Comparison of ENCODE assay signal across 8 cellular contexts in genomic region chr6:2244261-2245102, GRCh38. TPM values are rescaled to one million over a fixed set of nuclear protein-coding genes. Genes with fewer than 3 reads are reported as not detected.
DNase-seq lines count a peak whose midpoint lies in the region; ATAC-seq and TF ChIP-seq lines count a peak whose summit lies in the region.

No MANE protein-coding gene starts in this region.

- no peak for ATAC-seq in CD4-positive, alpha-beta T cell (ENCODE audit: poor library complexity)
- peak; percentile 26 for ATAC-seq in HCT116
- ATAC-seq in HG02642 (IDR thresholded peaks at IDR 0.05; ENCODE audit: poor library complexity, unreplicated experiment): no peak

- intact Hi-C loops in CD4-positive, alpha-beta T cell (cut with DNase I, micrococcal nuclease): loop anchor here in 1 of 2 experiments (5.0 to 10.0 kb wide), 5 partner anchors 520 to 1890 kb away; partner anchors contain the start of genes ECI2, EXOC2 and WRNIP1
- intact Hi-C loops in HCT116 (cut with micrococcal nuclease): loop anchor here (5.0 kb wide), 1 partner anchor 388 kb away; no protein-coding TSS in a partner anchor

- TF ChIP-seq CTCF in CD4-positive, alpha-beta T cell (IDR thresholded peaks at IDR 0.05): no peak
- TF ChIP-seq CTCF in HCT116 (IDR thresholded peaks at IDR 0.05 in 2 of 3, conservative IDR thresholded peaks at IDR 0.05 in 1 of 3; ENCODE audit: borderline replicate concordance in 1 of 3, insufficient read depth in 1 of 3, low read depth in 2 of 3, low read length in 2 of 3) (no peak), SU-DHL-6 (IDR thresholded peaks at IDR 0.05; ENCODE audit: insufficient read depth, low read length, poor library complexity, severe bottlenecking) (no peak), fibroblast of villous mesenchyme (IDR thresholded peaks at IDR 0.05; ENCODE audit: insufficient read depth, low read depth, low read length) (no peak)

- H4K20me1 ChIP-seq in HCT116 (ENCODE audit: insufficient read depth) (no peaks in the 10 kb centered on the region), SU-DHL-6 (ENCODE audit: low read depth, low read length) (peaks cover 5% of the 10 kb centered on the region; the same call in 1 of the 2 replicates)

- no peak for TF ChIP-seq POLR2A in HCT116 (IDR thresholded peaks at IDR 0.05; ENCODE audit: borderline replicate concordance, extremely low read depth, insufficient read depth, insufficient read length)

- peaks cover 32% of the 10 kb centered on the region for H3K36me3 Mint-ChIP-seq in CD4-positive, alpha-beta T cell (ENCODE audit: low read depth)

- H3K27me3 ChIP-seq in CD4-positive, alpha-beta T cell (ENCODE audit: control insufficient read depth, insufficient read depth, low read length): no peaks in the 10 kb centered on the region
- H3K27me3 ChIP-seq in HCT116 (ENCODE audit: insufficient read depth, low read length) (no peaks in the 10 kb centered on the region), SU-DHL-6 (ENCODE audit: low read length) (no peaks in the 10 kb centered on the region), rectal smooth muscle tissue (ENCODE audit: control insufficient read depth, insufficient read depth, low read length) (no peaks in the 10 kb centered on the region)

- peaks cover 69% of the 10 kb centered on the region for H3K4me1 Mint-ChIP-seq in CD4-positive, alpha-beta T cell (ENCODE audit: low read depth)

- H3K4me1 ChIP-seq in HCT116 (ENCODE audit: control insufficient read depth in 1 of 2, insufficient read depth in 2 of 2, low read length in 2 of 2): peaks cover 4 to 13% of the 10 kb centered on the region in 2 experiments; a peak in 3 of 4 replicates
- peaks cover 10% of the 10 kb centered on the region for H3K4me1 ChIP-seq in rectal smooth muscle tissue (ENCODE audit: control insufficient read depth, insufficient read depth, low read length)

- H3K4me2 ChIP-seq in HCT116 (ENCODE audit: low read length) (peak overlapping the region; percentile 84), SU-DHL-6 (ENCODE audit: low read depth, low read length, poor library complexity, severe bottlenecking) (peak overlapping the region; percentile 60)

- H3K9me3 ChIP-seq in CD4-positive, alpha-beta T cell (ENCODE audit: control insufficient read depth, low read length): no peaks in the 10 kb centered on the region
- H3K9me3 ChIP-seq in HCT116 (ENCODE audit: control insufficient read depth in 1 of 2, insufficient read depth in 1 of 2, low read depth in 1 of 2, low read length in 2 of 2) (no peaks in the 10 kb centered on the region), SU-DHL-6 (ENCODE audit: insufficient read depth, low read length) (no peaks in the 10 kb centered on the region)

- H3K9ac ChIP-seq in HCT116 (ENCODE audit: low read length): peak overlapping the region; percentile 70
- H3K9ac ChIP-seq in SU-DHL-6 (ENCODE audit: low read length): peak overlapping the region; percentile 75
- peak overlapping the region; percentile 82 for H3K9ac ChIP-seq in rectal smooth muscle tissue (ENCODE audit: low read length)

- peak in 1 of 10 experiments; percentile 9 for DNase-seq in CD4-positive, alpha-beta T cell
- DNase-seq in HCT116 (ENCODE audit: low read depth, low spot score) (no peak), fibroblast of villous mesenchyme (ENCODE audit: low read depth) (no peak), retina (no peak)
- DNase-seq in stimulated activated naive CD4-positive, alpha-beta T cell treated with Interleukin-2 at 50 U/mL for 16 hours (lab: John Stamatoyannopoulos, UW): no peak

- no peaks in the 10 kb centered on the region for H3F3A ChIP-seq in SU-DHL-6 (ENCODE audit: insufficient read depth)

- H2AFZ ChIP-seq in HCT116 (ENCODE audit: low read depth, low read length, poor library complexity, severe bottlenecking) (no peak overlapping the region), SU-DHL-6 (ENCODE audit: low read depth, low read length, severe bottlenecking) (peak overlapping the region; percentile 90)

- H3K27ac ChIP-seq in CD4-positive, alpha-beta T cell (ENCODE audit: low read depth, low read length): no peak overlapping the region
- H3K27ac ChIP-seq in HCT116 (ENCODE audit: low read depth, low read length) (peak overlapping the region; percentile 62; the same call in 1 of the 2 replicates), SU-DHL-6 (ENCODE audit: low read depth, low read length) (no peak overlapping the region), rectal smooth muscle tissue (ENCODE audit: low read depth, low read length) (no peak overlapping the region)

- H3K9me3 Mint-ChIP-seq in CD4-positive, alpha-beta T cell: no peaks in the 10 kb centered on the region

- no peaks in the 10 kb centered on the region for H3K9me2 ChIP-seq in HCT116 (ENCODE audit: insufficient read depth)
- H3K9me2 ChIP-seq in SU-DHL-6 (replicated peaks; ENCODE audit: insufficient read depth, low read length): no peaks in the 10 kb centered on the region

- CTCF ChIA-PET in CD4-positive, alpha-beta T cell (lab: Charles Lee): no interaction called here
- CTCF ChIA-PET in HCT116 (lab: Charles Lee): no interaction called here

- H3K79me2 ChIP-seq in HCT116 (ENCODE audit: insufficient read depth, low read length) (peaks cover 18% of the 10 kb centered on the region), SU-DHL-6 (ENCODE audit: insufficient read depth, low read length) (peaks cover 14% of the 10 kb centered on the region; the same call in 1 of the 2 replicates)

- TSS peak; percentile 55 for BruUV-seq in HCT116 (replicated peaks; lab: Mats Ljungman, UMichigan)

- peak overlapping the region; percentile 94 for H3K4me3 Mint-ChIP-seq in CD4-positive, alpha-beta T cell

- H3K27me3 Mint-ChIP-seq in CD4-positive, alpha-beta T cell: no peaks in the 10 kb centered on the region

- POLR2A ChIA-PET in CD4-positive, alpha-beta T cell (lab: Charles Lee): no interaction called here
- POLR2A ChIA-PET in HCT116 (lab: Charles Lee): no interaction called here

- H3K36me3 ChIP-seq in HCT116 (ENCODE audit: control insufficient read depth in 1 of 2, insufficient read depth in 2 of 2, low read length in 2 of 2) (no peaks in the 10 kb centered on the region), SU-DHL-6 (ENCODE audit: low read length) (no peaks in the 10 kb centered on the region), rectal smooth muscle tissue (ENCODE audit: control insufficient read depth, insufficient read depth, low read length) (no peaks in the 10 kb centered on the region)

- RAD21 ChIA-PET in HCT116 (lab: Charles Lee; ENCODE audit: low non-redundant PET in 1 of 2, low total read pairs in 2 of 2, uncharacterized antibody in 2 of 2, unreplicated experiment in 2 of 2): no interaction called here

- peak overlapping the region; percentile 66 to 72 for H3K4me3 ChIP-seq in HCT116 (replicated peaks in 1 of 2; ENCODE audit: low read depth in 1 of 2, low read length in 2 of 2)
- H3K4me3 ChIP-seq in SU-DHL-6 (ENCODE audit: insufficient read depth, low read length, poor library complexity, severe bottlenecking): peak overlapping the region; percentile 80
- peak overlapping the region; percentile 75 for H3K4me3 ChIP-seq in fibroblast of villous mesenchyme (ENCODE audit: low read depth, low read length)
- peak overlapping the region; percentile 95 for H3K4me3 ChIP-seq in rectal smooth muscle tissue (ENCODE audit: low read length)

- TF ChIP-seq RAD21 in HCT116 (IDR thresholded peaks at IDR 0.05; ENCODE audit: low read depth): no peak

- peak overlapping the region; percentile 81 for H3K27ac Mint-ChIP-seq in CD4-positive, alpha-beta T cell

TF ChIP-seq in HCT116, 20 proteins besides CTCF, POLR2A, EP300 and RAD21 (continues in another document):
- TF ChIP-seq EZH2phosphoT487 (IDR thresholded peaks at IDR 0.05; ENCODE audit: borderline replicate concordance) (no peak), EZH2 (IDR thresholded peaks at IDR 0.05) (no peak), ELF1 (IDR thresholded peaks at IDR 0.05; ENCODE audit: borderline replicate concordance, low read depth) (no peak), EGR1 (IDR thresholded peaks at IDR 0.05; ENCODE audit: low read depth) (no peak), ATF3 (IDR thresholded peaks at IDR 0.05) (no peak), CBX3 (IDR thresholded peaks at IDR 0.05; ENCODE audit: low read depth) (no peak), ZFX (IDR thresholded peaks at IDR 0.05) (no peak), JUND (IDR thresholded peaks at IDR 0.05) (no peak), TCF7L2 (IDR thresholded peaks at IDR 0.05; ENCODE audit: borderline replicate concordance, extremely low read depth, insufficient read depth, insufficient read length) (no peak), SP1 (IDR thresholded peaks at IDR 0.05; ENCODE audit: low read depth) (no peak), YY1 (IDR thresholded peaks at IDR 0.05; ENCODE audit: extremely low read depth, insufficient replicate concordance, low read depth, low read length) (no peak), FOSL1 (IDR thresholded peaks at IDR 0.05; ENCODE audit: low read depth) (no peak)

RNA-seq across cellular contexts. Expression of gene GMDS, which starts 0.9 kb away (rescaled TPM):
- 10 to 100 TPM; 13.9 to 16.4 TPM for total RNA-seq in CD4-positive, alpha-beta T cell
- total RNA-seq in HCT116 (2021; ENCODE audit: unreplicated experiment) (34.4 TPM), fibroblast of villous mesenchyme (3.9 and 6.5 TPM in 2 replicates)
- polyA plus RNA-seq in HCT116 (2012): 15.9 and 18.0 TPM in 2 replicates
